20 cellular contexts compared by ENCODE assay signal in genomic region chr9:111542497-111543254, GRCh38. TPM values are rescaled to one million over a fixed set of nuclear protein-coding genes. Genes with fewer than 3 reads are reported as not detected.
"Had no signal": no experiment of that assay in that cellular context is flagged by ENCODE, and none has a peak within 500 bp of the region (broad histone marks: within the 10 kb centered on the region; RNA-seq: fewer than 3 reads in every experiment).

No MANE protein-coding gene starts in this region.

- H3K4me3 Mint-ChIP-seq: activated T-helper 17 cell treated with anti-CD3 and anti-CD28 coated beads, Interleukin-2, amount 50 U/mL, for 72 hours; effector memory CD8-positive, alpha-beta T cell; neural progenitor cell; type B pancreatic cell had no signal

- H3K4me3 ChIP-seq: colonic mucosa, dorsolateral prefrontal cortex, esophagus squamous epithelium, neural progenitor cell, thoracic aorta had no signal

- H3K4me1 Mint-ChIP-seq: activated T-helper 17 cell treated with anti-CD3 and anti-CD28 coated beads, Interleukin-2, amount 50 U/mL, for 72 hours; naive thymus-derived CD8-positive, alpha-beta T cell; neural progenitor cell had no signal

- H3K36me3 ChIP-seq: colonic mucosa had no signal

- H3K27me3 ChIP-seq: colonic mucosa, esophagus squamous epithelium, gastrocnemius medialis, neural progenitor cell had no signal

- H3K27ac ChIP-seq: colonic mucosa, dorsolateral prefrontal cortex, esophagus squamous epithelium, gastrocnemius medialis, neural progenitor cell, thoracic aorta had no signal

- H3K9ac ChIP-seq: neural progenitor cell had no signal

- ATAC-seq: activated naive CD4-positive, alpha-beta T cell treated with anti-CD3 and anti-CD28 coated beads, Interleukin-2, amount 50 U/mL, for 72 hours; activated T-helper 17 cell treated with anti-CD3 and anti-CD28 coated beads, Interleukin-2, amount 50 U/mL, for 72 hours; effector memory CD8-positive, alpha-beta T cell; gastrocnemius medialis; left cardiac atrium; naive thymus-derived CD8-positive, alpha-beta T cell had no signal

- H3K4me1 ChIP-seq: colonic mucosa, esophagus squamous epithelium, gastrocnemius medialis, neural progenitor cell had no signal

- H3K27ac Mint-ChIP-seq: activated naive CD4-positive, alpha-beta T cell treated with anti-CD3 and anti-CD28 coated beads, Interleukin-2, amount 50 U/mL, for 72 hours; activated T-helper 17 cell treated with anti-CD3 and anti-CD28 coated beads, Interleukin-2, amount 50 U/mL, for 72 hours; effector memory CD8-positive, alpha-beta T cell; naive thymus-derived CD8-positive, alpha-beta T cell; neural progenitor cell; type B pancreatic cell had no signal

- H3K27me3 Mint-ChIP-seq: activated T-helper 17 cell treated with anti-CD3 and anti-CD28 coated beads, Interleukin-2, amount 50 U/mL, for 72 hours; effector memory CD8-positive, alpha-beta T cell; naive thymus-derived CD8-positive, alpha-beta T cell; type B pancreatic cell had no signal

- DNase-seq: activated CD4-positive, alpha-beta T cell treated with anti-CD3 and anti-CD28 coated beads for 1 hour; activated T-cell treated with anti-CD3 and anti-CD28 coated beads, Interleukin-2, amount 50 U/mL, for 1 hour; colonic mucosa; dorsolateral prefrontal cortex; effector memory CD8-positive, alpha-beta T cell; esophagus squamous epithelium; gastrocnemius medialis; islet precursor cell; left cardiac atrium; naive thymus-derived CD8-positive, alpha-beta T cell; posterior cingulate gyrus; stimulated activated CD4-positive, alpha-beta T cell treated with anti-CD3 and anti-CD28 coated beads, Interleukin-4, amount 100 ng/mL, for 1 hour; stimulated activated naive CD4-positive, alpha-beta T cell; T-helper 1 cell; T-helper 9 cell had no signal

RNA-seq across cellular contexts. Expression of gene PTGR1, which starts 56.8 kb away (rescaled TPM):
- total RNA-seq: naive thymus-derived CD8-positive, alpha-beta T cell had no signal
- polyA plus RNA-seq: naive thymus-derived CD8-positive, alpha-beta T cell had no signal
